1 cellular context compared by ENCODE assay signal in genomic region chr14:23633160-23633701, GRCh38.
TF ChIP-seq lines count a peak whose summit lies in the region.

No MANE protein-coding gene starts in this region.

TF ChIP-seq in SK-N-SH treated with all-trans-retinoic acid at 6 μM for 48 hours, 23 proteins besides CTCF, POLR2A, EP300 and RAD21 (continued from another document):
- no peak for TF ChIP-seq POU6F1 (CRISPR knock-in tag; IDR thresholded peaks at IDR 0.05; ENCODE audit: borderline replicate concordance, low read depth)
- TF ChIP-seq PPARA (CRISPR knock-in tag; IDR thresholded peaks at IDR 0.05; ENCODE audit: borderline replicate concordance) = no peak
- no peak for TF ChIP-seq RARB (CRISPR knock-in tag; IDR thresholded peaks at IDR 0.05)
- no peak for TF ChIP-seq ZFP30 (CRISPR knock-in tag; IDR thresholded peaks at IDR 0.05)
